12 cellular contexts compared by ENCODE assay signal in the genomic region with DNA sequence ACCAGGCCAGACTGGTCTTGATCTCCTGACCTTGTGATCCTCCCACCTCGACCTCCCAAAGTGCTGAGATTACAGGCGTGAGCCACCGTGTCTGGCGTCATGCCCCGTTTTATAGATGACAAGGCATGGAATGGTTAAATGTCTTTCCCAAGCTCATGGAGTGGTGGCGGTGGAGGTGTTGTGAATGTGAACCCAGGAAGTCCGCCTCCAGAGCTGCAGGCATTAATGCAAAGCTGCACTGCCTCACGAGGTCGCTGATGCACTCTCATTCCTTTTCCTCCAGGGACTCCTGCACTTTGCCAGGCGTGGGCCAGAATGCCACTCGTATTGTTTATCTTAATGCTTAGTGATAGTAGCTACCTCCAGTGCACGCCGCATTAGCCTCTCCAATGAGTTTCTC.
A peak's percentile ranks its signal among the peaks of the same experiment; 100 is the strongest.
DNase-seq lines count a peak whose midpoint lies in the region; ATAC-seq and TF ChIP-seq lines count a peak whose summit lies in the region.
"Had no signal": no experiment of that assay in that cellular context is flagged by ENCODE, and none has a peak within 500 bp of the region (broad histone marks: within the 10 kb centered on the region; RNA-seq: fewer than 3 reads in every experiment).

No MANE protein-coding gene starts in this region.

- no peaks in the 10 kb centered on the region for H3K36me3 ChIP-seq in stomach
- H3K36me3 ChIP-seq: tibial nerve had no signal

- no peaks in the 10 kb centered on the region for H3K27me3 Mint-ChIP-seq in WTC11 (ENCODE audit: low read depth)

- ATAC-seq in WTC11, result peak; percentile 95

- H3K27ac ChIP-seq in stomach, result no peak overlapping the region
- H3K27ac ChIP-seq: tibial nerve had no signal

- H3K36me3 Mint-ChIP-seq in WTC11, result no peaks in the 10 kb centered on the region

- POLR2A ChIA-PET in WTC11 (lab: Charles Lee), result interaction anchor here (0.7 kb wide), 1 partner anchor 62 kb away, joined by 3 read pairs; no protein-coding TSS in a partner anchor

- TF ChIP-seq CTCF in WTC11 (IDR thresholded peaks at IDR 0.05) (no peak), stomach (IDR thresholded peaks at IDR 0.05) (peak in 3 of 7 experiments; percentile 27 to 55 (median 31))

- no peak overlapping the region for H3K4me3 Mint-ChIP-seq in WTC11

- no peak overlapping the region for H3K27ac Mint-ChIP-seq in WTC11

- H3K4me3 ChIP-seq in stomach, result no peak overlapping the region
- H3K4me3 ChIP-seq: tibial nerve had no signal

- WGBS in stomach, 5 donors, result 29 to 53% (median 33%) methylated on average over 13 of the region's 13 CpGs

- peaks cover 3 to 32% (median 10%) of the 10 kb centered on the region in 4 donors for H3K4me1 ChIP-seq in stomach
- H3K4me1 ChIP-seq: tibial nerve had no signal

- H3K9me3 ChIP-seq in stomach, result no peaks in the 10 kb centered on the region
- H3K9me3 ChIP-seq: tibial nerve had no signal

- H3K4me1 Mint-ChIP-seq in WTC11, result peaks cover 9% of the 10 kb centered on the region

- DNase-seq in NCI-H82 (lab: John Stamatoyannopoulos, UW), result peak; percentile 62
- DNase-seq in NCI-H82 treated with DMSO at 0.1 percent for 48 hours (lab: John Stamatoyannopoulos, UW; ENCODE audit: unreplicated experiment), result no peak
- DNase-seq in WTC11 (ENCODE audit: low spot score), result peak; percentile 54
- peak; percentile 65 for DNase-seq in kidney tubule cell (ENCODE audit: low spot score)
- peak; percentile 85 for DNase-seq in stomach
- DNase-seq in GM19240 (ENCODE audit: insufficient read length, low spot score), result no peak
- DNase-seq in ureter (ENCODE audit: low spot score), result no peak
- no peak for DNase-seq in OCI-M1 (lab: John Stamatoyannopoulos, UW)
- DNase-seq: activated CD8-positive, alpha-beta memory T cell treated with anti-CD3 and anti-CD28 coated beads, Interleukin-2, amount 50 U/mL, for 48 hours; NCI-H446; SHP77 treated with DMSO at 0.1 percent for 48 hours had no signal

- no peak for TF ChIP-seq EP300 in stomach (IDR thresholded peaks at IDR 0.05)

- no peaks in the 10 kb centered on the region for H3K27me3 ChIP-seq in stomach
- H3K27me3 ChIP-seq: tibial nerve had no signal

- no peak for TF ChIP-seq POLR2A in stomach (IDR thresholded peaks at IDR 0.05)

- intact Hi-C loops in stomach (cut with DNase I; ENCODE audit: low total_unique reads), result no loop called here

- CTCF ChIA-PET in WTC11 (lab: Charles Lee), result interaction anchor here (0.6 to 1.4 kb wide), 11 partner anchors 11 to 1352 kb away, joined by 3 to 4 read pairs (median 3); no protein-coding TSS in a partner anchor

- no peaks in the 10 kb centered on the region; the same call in 1 of the 2 replicates for H3K9me3 Mint-ChIP-seq in WTC11

TF ChIP-seq in WTC11, 78 proteins besides CTCF, POLR2A, EP300 and RAD21:
- peak; percentile 86; the same call in 1 of the 2 replicates for TF ChIP-seq ZNF121 (CRISPR knock-in tag; IDR thresholded peaks at IDR 0.05)
- TF ChIP-seq FOXK1 (CRISPR knock-in tag; IDR thresholded peaks at IDR 0.05), result no peak
TF ChIP-seq in WTC11: peak in this region for 1.

Comparison
In these comparisons a context has a peak if more than half of its experiments do, and no peak if none do; other contexts are left out.
1. DNase-seq: peak in NCI-H82 (single experiment), WTC11 (single experiment), kidney tubule cell (single experiment) and stomach (single experiment); none in NCI-H82 treated with DMSO at 0.1 percent for 48 hours (single experiment), GM19240 (single experiment), ureter (single experiment) and OCI-M1 (single experiment).